In genomic region chr12:93956551-93956950, GRCh38 we compare ENCODE assay signal across 26 cellular contexts.
"Had no signal": no experiment of that assay in that cellular context is flagged by ENCODE, and none has a peak within 500 bp of the region (broad histone marks: within the 10 kb centered on the region; RNA-seq: fewer than 3 reads in every experiment).

No MANE protein-coding gene starts in this region.

- DNase-seq: naive thymus-derived CD8-positive, alpha-beta T cell; nephron progenitor cell; nucleus accumbens; pancreas; retina; right lobe of liver; sigmoid colon; small intestine; stimulated activated CD4-positive, alpha-beta T cell treated with anti-CD3 and anti-CD28 coated beads, Interleukin-15, amount 100 ng/mL, for 24 hours; stimulated activated CD4-positive, alpha-beta T cell treated with anti-CD3 and anti-CD28 coated beads, Interleukin-2, amount 100 ng/mL, for 24 hours; stimulated activated CD4-positive, alpha-beta T cell treated with anti-CD3 and anti-CD28 coated beads, Interleukin-2, amount 100 ng/mL, for 48 hours; stimulated activated CD4-positive, alpha-beta T cell treated with anti-CD3 and anti-CD28 coated beads, Interleukin-4, amount 100 ng/mL, for 24 hours; stimulated activated naive B cell treated with anti-CD40 and anti-IgM and Interleukin-4, amounts not matched to agents 10 μg/mL and 1 μg/mL and 100 μg/mL, for 72 hours; stimulated activated naive CD4-positive, alpha-beta T cell treated with Interleukin-2 at 50 U/mL for 16 hours; stomach; thyroid gland; trophoblast cell; upper lobe of left lung had no signal

- H3K36me3 ChIP-seq: neutrophil, pancreas, prostate gland, right lobe of liver, sigmoid colon, stomach, thoracic aorta, thyroid gland, tibial nerve, upper lobe of left lung, vagina had no signal

- H3K4me1 ChIP-seq: pancreas, prostate gland, right lobe of liver, sigmoid colon, stomach, thyroid gland, tibial nerve, upper lobe of left lung, vagina had no signal

- H3K4me3 ChIP-seq: pancreas, prostate gland, right lobe of liver, sigmoid colon, stomach, thoracic aorta, thyroid gland, tibial nerve, upper lobe of left lung, vagina had no signal

- FAIRE-seq: pancreas, small intestine, urothelium cell line had no signal

- H3K9me3 ChIP-seq: neutrophil, pancreas, prostate gland, right lobe of liver, sigmoid colon, stomach, thoracic aorta, thyroid gland, tibial nerve, upper lobe of left lung, vagina had no signal

- H3K27me3 ChIP-seq: neutrophil, pancreas, right lobe of liver, sigmoid colon, stomach, thyroid gland, tibial nerve, upper lobe of left lung, vagina had no signal

- H3K27ac ChIP-seq: neutrophil, pancreas, prostate gland, right lobe of liver, sigmoid colon, stomach, thyroid gland, upper lobe of left lung, vagina had no signal

- ATAC-seq: naive thymus-derived CD8-positive, alpha-beta T cell; natural killer cell treated with Interleukin-12 subunit alpha and Interleukin-12 subunit beta and Interleukin-15 and Interleukin-18, amount 100 ng/mL, for 72 hours; pancreas; right lobe of liver; stimulated activated effector memory CD8-positive, alpha-beta T cell treated with anti-CD3 and anti-CD28 coated beads, Interleukin-12 subunit alpha, Interleukin-12 subunit beta, amount 100 ng/mL, for 72 hours; stimulated activated naive B cell treated with anti-CD40 and anti-IgM and Interleukin-4, amounts not matched to agents 10 μg/mL and 1 μg/mL and 100 μg/mL, for 72 hours had no signal
